Comparison of ENCODE assay signal across 7 cellular contexts in the genomic region with DNA sequence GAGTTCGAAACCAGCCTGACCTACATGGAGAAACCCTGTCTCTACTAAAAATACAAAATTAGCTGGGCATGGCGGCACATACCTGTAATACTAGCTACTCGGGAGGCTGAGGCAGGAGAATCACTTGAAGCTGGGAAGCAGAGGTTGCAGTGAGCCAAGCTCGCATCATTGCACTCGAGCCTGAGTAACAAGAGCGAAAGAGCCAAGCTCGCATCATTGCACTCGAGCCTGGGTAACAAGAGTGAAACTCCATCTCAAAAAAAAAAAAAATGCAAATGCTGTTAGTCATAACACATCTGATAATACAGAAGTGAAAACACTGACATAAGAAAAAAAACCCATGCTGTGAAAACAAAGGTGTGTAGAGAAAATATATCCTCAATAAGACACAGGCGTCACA.
DNase-seq lines count a peak whose midpoint lies in the region; ATAC-seq and TF ChIP-seq lines count a peak whose summit lies in the region.
"Not testable (repeated sequence)": the region's sequence is repeated elsewhere in the genome, so short reads cannot be mapped to it uniquely, and the experiment has no call there.

No MANE protein-coding gene starts in this region.

- ATAC-seq in GM18517 (IDR thresholded peaks at IDR 0.05; ENCODE audit: unreplicated experiment) (peak; percentile 100), GM19455 (IDR thresholded peaks at IDR 0.05; ENCODE audit: unreplicated experiment) (peak; percentile 99), HG02588 (IDR thresholded peaks at IDR 0.05; ENCODE audit: unreplicated experiment) (peak; percentile 99), HG03095 (IDR thresholded peaks at IDR 0.05; ENCODE audit: unreplicated experiment) (peak; percentile 100), HG03575 (IDR thresholded peaks at IDR 0.05; ENCODE audit: extremely low read depth, insufficient number of reproducible peaks, low FRiP score, unreplicated experiment) (peak; percentile 100)
- ATAC-seq in activated CD8-positive, alpha-beta T cell treated with anti-CD3 and anti-CD28 coated beads for 36 hours: peak; percentile 60

- not testable (repeated sequence) for H3K27ac Mint-ChIP-seq in activated CD8-positive, alpha-beta T cell treated with anti-CD3 and anti-CD28 coated beads for 36 hours

- not testable (repeated sequence) for H3K27me3 Mint-ChIP-seq in activated CD8-positive, alpha-beta T cell treated with anti-CD3 and anti-CD28 coated beads for 36 hours

- not testable (repeated sequence) for H3K9me3 Mint-ChIP-seq in activated CD8-positive, alpha-beta T cell treated with anti-CD3 and anti-CD28 coated beads for 36 hours

- TF ChIP-seq CTCF in activated CD8-positive, alpha-beta T cell treated with anti-CD3 and anti-CD28 coated beads for 36 hours (IDR thresholded peaks at IDR 0.05): not testable (repeated sequence)

- not testable (repeated sequence) for H3K4me3 Mint-ChIP-seq in activated CD8-positive, alpha-beta T cell treated with anti-CD3 and anti-CD28 coated beads for 36 hours

- not testable (repeated sequence) for H3K36me3 Mint-ChIP-seq in activated CD8-positive, alpha-beta T cell treated with anti-CD3 and anti-CD28 coated beads for 36 hours (ENCODE audit: low read depth)

- DNase-seq in activated CD8-positive, alpha-beta T cell treated with anti-CD3 and anti-CD28 coated beads for 36 hours: peak; percentile 6
- peak; percentile 72 for DNase-seq in kidney tubule cell (ENCODE audit: low spot score)

- POLR2A ChIA-PET in activated CD8-positive, alpha-beta T cell treated with anti-CD3 and anti-CD28 coated beads for 36 hours (lab: Charles Lee): not testable (repeated sequence)

- not testable (repeated sequence) for H3K4me1 Mint-ChIP-seq in activated CD8-positive, alpha-beta T cell treated with anti-CD3 and anti-CD28 coated beads for 36 hours (ENCODE audit: low read depth)

- intact Hi-C loops in activated CD8-positive, alpha-beta T cell treated with anti-CD3 and anti-CD28 coated beads for 36 hours (cut with micrococcal nuclease): not testable (repeated sequence)

- CTCF ChIA-PET in activated CD8-positive, alpha-beta T cell treated with anti-CD3 and anti-CD28 coated beads for 36 hours (lab: Charles Lee): not testable (repeated sequence)

Comparison
In these comparisons a context has a peak if more than half of its experiments do, and no peak if none do; other contexts are left out.
1. Peak in every context shown above with its lines: DNase-seq and ATAC-seq.